20 cellular contexts compared by ENCODE assay signal in genomic region chr4:7786040-7786439, GRCh38.
"Had no signal": no experiment of that assay in that cellular context is flagged by ENCODE, and none has a peak within 500 bp of the region (broad histone marks: within the 10 kb centered on the region; RNA-seq: fewer than 3 reads in every experiment).

No MANE protein-coding gene starts in this region.

- H3K36me3 Mint-ChIP-seq: naive B cell had no signal

- H3K9me3 Mint-ChIP-seq: endodermal cell, naive B cell, nephron had no signal

- H3K27me3 ChIP-seq: heart left ventricle, suprapubic skin, tibial artery, upper lobe of left lung, uterus had no signal

- H3K36me3 ChIP-seq: uterus had no signal

- H3K27ac Mint-ChIP-seq: endodermal cell had no signal

- DNase-seq: effector CD4-positive, alpha-beta T cell; endodermal cell; foreskin melanocyte; hippocampal formation; left colon; left ventricle myocardium superior; mesenchymal stem cell; naive B cell; stimulated activated CD4-positive, alpha-beta T cell treated with anti-CD3 and anti-CD28 coated beads, Interleukin-12 subunit alpha, Interleukin-12 subunit beta, amount 100 ng/mL, for 4 hours; stimulated activated naive CD4-positive, alpha-beta T cell treated with Interleukin-2 at 50 U/mL for 16 hours; upper lobe of left lung; uterus had no signal

- H3K27ac ChIP-seq: coronary artery, heart left ventricle, skin epidermis, suprapubic skin, tibial artery, upper lobe of left lung had no signal

- H3K9me3 ChIP-seq: heart left ventricle, suprapubic skin, tibial artery, upper lobe of left lung, uterus had no signal

- H3K4me3 Mint-ChIP-seq: endodermal cell, naive B cell, nephron had no signal

- H3K4me3 ChIP-seq: coronary artery, heart left ventricle, lung, skin epidermis, suprapubic skin, tibial artery, upper lobe of left lung, uterus had no signal

- H3K4me1 Mint-ChIP-seq: endodermal cell, naive B cell had no signal

- ATAC-seq: heart left ventricle, left colon, left ventricle myocardium superior, sciatic nerve had no signal
